8 cellular contexts compared by ENCODE assay signal in the genomic region with DNA sequence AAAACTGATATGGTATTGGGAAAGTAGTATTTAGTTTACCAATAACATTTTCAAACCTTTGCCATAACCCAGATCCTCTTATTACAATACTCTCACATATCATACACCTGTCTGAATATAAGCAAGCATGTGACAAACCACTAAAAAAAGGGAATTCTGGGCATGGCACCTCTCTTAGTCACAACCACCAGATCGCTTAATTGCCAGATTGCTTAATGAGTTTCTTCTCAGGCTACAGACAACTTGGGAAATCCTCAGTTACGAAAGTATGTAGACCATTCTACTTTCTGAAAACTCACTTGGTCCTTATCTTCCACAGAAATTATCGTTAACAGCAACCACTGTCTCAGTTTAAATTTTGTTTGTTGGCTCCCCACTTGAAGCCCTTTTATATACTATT. TPM values are rescaled to one million over a fixed set of nuclear protein-coding genes. Genes with fewer than 3 reads are reported as not detected.
DNase-seq lines count a peak whose midpoint lies in the region; ATAC-seq and TF ChIP-seq lines count a peak whose summit lies in the region.

No MANE protein-coding gene starts in this region.

- no peaks in the 10 kb centered on the region for H3K27me3 Mint-ChIP-seq in CD8-positive, alpha-beta T cell (ENCODE audit: low read depth)
- H3K27me3 Mint-ChIP-seq in central memory CD8-positive, alpha-beta T cell, result no peaks in the 10 kb centered on the region
- no peaks in the 10 kb centered on the region for H3K27me3 Mint-ChIP-seq in nephron progenitor cell (ENCODE audit: low read depth, poor library complexity)

- H3K36me3 ChIP-seq in CD8-positive, alpha-beta T cell (ENCODE audit: insufficient read depth, low read length), result peaks cover 4% of the 10 kb centered on the region

- H3K4me1 Mint-ChIP-seq in CD8-positive, alpha-beta T cell (ENCODE audit: low read depth), result peaks cover 59% of the 10 kb centered on the region
- H3K4me1 Mint-ChIP-seq in central memory CD8-positive, alpha-beta T cell, result peaks cover 37% of the 10 kb centered on the region
- H3K4me1 Mint-ChIP-seq in nephron progenitor cell, result peaks cover 25% of the 10 kb centered on the region

- intact Hi-C loops in CD8-positive, alpha-beta T cell (cut with DNase I, micrococcal nuclease), result loop anchor here in 1 of 2 experiments (5.0 to 10.0 kb wide), 2 partner anchors 333 to 1950 kb away; a partner anchor contains a TSS

- no peaks in the 10 kb centered on the region for H3K9me3 ChIP-seq in CD8-positive, alpha-beta T cell (ENCODE audit: low read length)

- peak overlapping the region; percentile 93 for H3K4me3 Mint-ChIP-seq in CD8-positive, alpha-beta T cell
- peak overlapping the region; percentile 93 for H3K4me3 Mint-ChIP-seq in central memory CD8-positive, alpha-beta T cell
- peak overlapping the region; percentile 86 for H3K4me3 Mint-ChIP-seq in nephron progenitor cell

- peaks cover 26% of the 10 kb centered on the region for H3K4me1 ChIP-seq in CD8-positive, alpha-beta T cell (ENCODE audit: insufficient read depth, low read length)

- CTCF ChIA-PET in CD8-positive, alpha-beta T cell (lab: Charles Lee), result no interaction called here

- TF ChIP-seq CTCF in CD8-positive, alpha-beta T cell (IDR thresholded peaks at IDR 0.05), result no peak
- no peak for TF ChIP-seq CTCF in nephron progenitor cell (IDR thresholded peaks at IDR 0.05)

- H3K27me3 ChIP-seq in CD8-positive, alpha-beta T cell (ENCODE audit: insufficient read depth, low read length), result no peaks in the 10 kb centered on the region

- no peaks in the 10 kb centered on the region for H3K9me3 Mint-ChIP-seq in CD8-positive, alpha-beta T cell
- no peaks in the 10 kb centered on the region for H3K9me3 Mint-ChIP-seq in central memory CD8-positive, alpha-beta T cell
- no peaks in the 10 kb centered on the region for H3K9me3 Mint-ChIP-seq in nephron progenitor cell

- H3K27ac Mint-ChIP-seq in CD8-positive, alpha-beta T cell, result no peak overlapping the region
- no peak overlapping the region for H3K27ac Mint-ChIP-seq in central memory CD8-positive, alpha-beta T cell (ENCODE audit: low read depth)
- peak overlapping the region; percentile 26 for H3K27ac Mint-ChIP-seq in nephron progenitor cell

- POLR2A ChIA-PET in CD8-positive, alpha-beta T cell (lab: Charles Lee), result no interaction called here

- no peak for DNase-seq in CD8-positive, alpha-beta T cell
- DNase-seq in MV-4-11 (lab: John Stamatoyannopoulos, UW), result peak; percentile 54
- DNase-seq in central memory CD8-positive, alpha-beta T cell (ENCODE audit: low spot score in 2 of 2), result no peak
- no peak for DNase-seq in nephron progenitor cell
- no peak for DNase-seq in DMS 273 treated with DMSO at 0.1 percent for 48 hours (lab: John Stamatoyannopoulos, UW)
- DNase-seq in NCI-H345 treated with DMSO at 0.1 percent for 48 hours (lab: John Stamatoyannopoulos, UW; ENCODE audit: unreplicated experiment), result no peak
- no peak for DNase-seq in medulla oblongata (ENCODE audit: extremely low spot score)
- no peak for DNase-seq in stimulated activated CD8-positive, alpha-beta memory T cell treated with anti-CD3 and anti-CD28 coated beads, Interleukin-4, amount 100 ng/mL, for 48 hours

- peak overlapping the region; percentile 82 for H3K4me3 ChIP-seq in CD8-positive, alpha-beta T cell (ENCODE audit: low read depth, low read length)

- H3K27ac ChIP-seq in CD8-positive, alpha-beta T cell (ENCODE audit: low read depth, low read length), result no peak overlapping the region

- no peak for ATAC-seq in CD8-positive, alpha-beta T cell
- no peak for ATAC-seq in central memory CD8-positive, alpha-beta T cell (replicated peaks; ENCODE audit: extremely low read depth, poor library complexity, severe bottlenecking)

- H3K36me3 Mint-ChIP-seq in CD8-positive, alpha-beta T cell, result peaks cover 44% of the 10 kb centered on the region
- H3K36me3 Mint-ChIP-seq in central memory CD8-positive, alpha-beta T cell (ENCODE audit: insufficient read depth), result peaks cover 29% of the 10 kb centered on the region
- peaks cover 39% of the 10 kb centered on the region for H3K36me3 Mint-ChIP-seq in nephron progenitor cell (ENCODE audit: low read depth)

RNA-seq across cellular contexts. Expression of a gene that starts 2.1 kb away (rescaled TPM):
- total RNA-seq in CD8-positive, alpha-beta T cell, result 10 to 100 TPM; 54.8 to 55.5 TPM
